1 cellular context compared by ENCODE assay signal in the genomic region with DNA sequence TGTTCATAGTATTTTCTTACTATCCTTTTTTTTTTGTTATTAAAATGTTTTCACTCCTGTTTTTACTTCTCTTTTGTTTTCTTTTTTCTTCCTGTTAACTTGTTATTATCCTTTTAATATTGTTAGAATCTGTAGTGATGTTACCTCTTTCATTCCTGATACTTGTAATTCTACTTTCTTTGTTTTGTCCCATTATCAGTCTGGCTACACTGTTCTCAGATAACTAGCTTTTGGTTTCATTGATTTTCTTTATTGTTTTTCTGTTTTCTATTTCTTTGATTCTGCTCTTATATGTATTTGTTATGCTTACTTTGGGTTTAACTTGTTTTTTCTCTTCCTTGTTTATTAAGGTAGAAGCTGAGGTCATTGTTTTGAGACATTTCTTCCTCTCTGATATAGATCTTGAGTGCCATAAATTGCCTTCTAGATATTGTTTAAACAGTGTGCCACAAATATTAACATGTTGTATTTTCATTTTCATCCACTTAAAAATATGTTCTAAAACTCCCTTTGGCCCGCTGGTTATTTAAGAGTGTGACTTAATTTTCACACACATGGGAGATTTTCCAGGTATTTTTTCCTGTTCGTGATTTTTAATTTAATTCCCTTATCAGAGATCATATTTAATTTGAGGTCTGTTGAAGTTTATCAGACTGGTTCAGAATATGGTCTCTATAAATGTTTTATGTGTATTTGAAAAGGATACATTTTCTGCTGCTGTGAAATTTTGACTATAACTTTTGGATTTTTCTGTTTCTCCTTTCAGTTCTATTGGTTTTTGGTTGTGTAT.
TF ChIP-seq lines count a peak whose summit lies in the region.

No MANE protein-coding gene starts in this region.

TF ChIP-seq in GM23338, 12 proteins besides CTCF, POLR2A, EP300 and RAD21 (continued from another document):
- TF ChIP-seq, protein P1, sequence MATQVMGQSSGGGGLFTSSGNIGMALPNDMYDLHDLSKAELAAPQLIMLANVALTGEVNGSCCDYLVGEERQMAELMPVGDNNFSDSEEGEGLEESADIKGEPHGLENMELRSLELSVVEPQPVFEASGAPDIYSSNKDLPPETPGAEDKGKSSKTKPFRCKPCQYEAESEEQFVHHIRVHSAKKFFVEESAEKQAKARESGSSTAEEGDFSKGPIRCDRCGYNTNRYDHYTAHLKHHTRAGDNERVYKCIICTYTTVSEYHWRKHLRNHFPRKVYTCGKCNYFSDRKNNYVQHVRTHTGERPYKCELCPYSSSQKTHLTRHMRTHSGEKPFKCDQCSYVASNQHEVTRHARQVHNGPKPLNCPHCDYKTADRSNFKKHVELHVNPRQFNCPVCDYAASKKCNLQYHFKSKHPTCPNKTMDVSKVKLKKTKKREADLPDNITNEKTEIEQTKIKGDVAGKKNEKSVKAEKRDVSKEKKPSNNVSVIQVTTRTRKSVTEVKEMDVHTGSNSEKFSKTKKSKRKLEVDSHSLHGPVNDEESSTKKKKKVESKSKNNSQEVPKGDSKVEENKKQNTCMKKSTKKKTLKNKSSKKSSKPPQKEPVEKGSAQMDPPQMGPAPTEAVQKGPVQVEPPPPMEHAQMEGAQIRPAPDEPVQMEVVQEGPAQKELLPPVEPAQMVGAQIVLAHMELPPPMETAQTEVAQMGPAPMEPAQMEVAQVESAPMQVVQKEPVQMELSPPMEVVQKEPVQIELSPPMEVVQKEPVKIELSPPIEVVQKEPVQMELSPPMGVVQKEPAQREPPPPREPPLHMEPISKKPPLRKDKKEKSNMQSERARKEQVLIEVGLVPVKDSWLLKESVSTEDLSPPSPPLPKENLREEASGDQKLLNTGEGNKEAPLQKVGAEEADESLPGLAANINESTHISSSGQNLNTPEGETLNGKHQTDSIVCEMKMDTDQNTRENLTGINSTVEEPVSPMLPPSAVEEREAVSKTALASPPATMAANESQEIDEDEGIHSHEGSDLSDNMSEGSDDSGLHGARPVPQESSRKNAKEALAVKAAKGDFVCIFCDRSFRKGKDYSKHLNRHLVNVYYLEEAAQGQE (IDR thresholded peaks at IDR 0.05; ENCODE audit: unreplicated experiment), result no peak
- TF ChIP-seq ETS1 (IDR thresholded peaks at IDR 0.05) (no peak), ZNF462 (CRISPR knock-in tag; IDR thresholded peaks at IDR 0.05) (no peak), CREB1 (CRISPR knock-in tag; IDR thresholded peaks at IDR 0.05; ENCODE audit: low read depth) (no peak), EZH2phosphoT487 (IDR thresholded peaks at IDR 0.05; ENCODE audit: unreplicated experiment) (no peak), ZNF331 (CRISPR knock-in tag; IDR thresholded peaks at IDR 0.05; ENCODE audit: low read depth) (no peak)
